ENCODE assay signal across 18 cellular contexts in genomic region chr2:209726311-209726710, GRCh38. TPM values are rescaled to one million over a fixed set of nuclear protein-coding genes. Genes with fewer than 3 reads are reported as not detected.
DNase-seq lines count a peak whose midpoint lies in the region; ATAC-seq, FAIRE-seq and TF ChIP-seq lines count a peak whose summit lies in the region.
"Had no signal": no experiment of that assay in that cellular context is flagged by ENCODE, and none has a peak within 500 bp of the region (broad histone marks: within the 10 kb centered on the region; RNA-seq: fewer than 3 reads in every experiment).

No MANE protein-coding gene starts in this region.

- no peaks in the 10 kb centered on the region for H3K27me3 ChIP-seq in RWPE2 (ENCODE audit: insufficient read depth, poor library complexity, severe bottlenecking)
- H3K27me3 ChIP-seq in keratinocyte (ENCODE audit: control insufficient read depth, extremely low read depth, insufficient read depth, low read length): no peaks in the 10 kb centered on the region
- H3K27me3 ChIP-seq in testis: no peaks in the 10 kb centered on the region
- H3K27me3 ChIP-seq: BLaER1 had no signal

- H3K4me3 Mint-ChIP-seq in activated CD4-positive, alpha-beta memory T cell treated with anti-CD3 and anti-CD28 coated beads for 36 hours: no peak overlapping the region
- H3K4me3 Mint-ChIP-seq in activated CD4-positive, alpha-beta T cell treated with anti-CD3 and anti-CD28 coated beads, Interleukin-2, amount 10 ng/mL, durations not matched to agents 24 days and 14 days: no peak overlapping the region
- H3K4me3 Mint-ChIP-seq: CD14-positive monocyte; CD4-positive, alpha-beta memory T cell had no signal

- 92 to 94% methylated on average over 2 of the region's 2 CpGs for WGBS in testis, 2 donors

- H3K27ac Mint-ChIP-seq in activated CD4-positive, alpha-beta memory T cell treated with anti-CD3 and anti-CD28 coated beads for 36 hours: no peak overlapping the region
- no peak overlapping the region for H3K27ac Mint-ChIP-seq in activated CD4-positive, alpha-beta T cell treated with anti-CD3 and anti-CD28 coated beads, Interleukin-2, amount 10 ng/mL, durations not matched to agents 24 days and 14 days
- H3K27ac Mint-ChIP-seq: CD14-positive monocyte; CD4-positive, alpha-beta memory T cell had no signal

- peaks cover 21% of the 10 kb centered on the region for H3K4me1 ChIP-seq in RWPE2 (ENCODE audit: insufficient read depth, poor library complexity, severe bottlenecking)
- peaks cover 18% of the 10 kb centered on the region for H3K4me1 ChIP-seq in keratinocyte (ENCODE audit: control insufficient read depth, extremely low read depth, insufficient read depth, low read length)
- H3K4me1 ChIP-seq in testis: no peaks in the 10 kb centered on the region
- H3K4me1 ChIP-seq: BLaER1, HAP-1 had no signal

- dilution Hi-C loops in keratinocyte (cut with MboI; ENCODE audit: extremely low pct_ligation_motif_present, low sequenced_read_pairs): no loop called here

- no peaks in the 10 kb centered on the region for H3K79me2 ChIP-seq in keratinocyte (ENCODE audit: control insufficient read depth, insufficient read depth, low read length)

- peak overlapping the region; percentile 75 for H2AFZ ChIP-seq in keratinocyte (ENCODE audit: control insufficient read depth, low read length)
- H2AFZ ChIP-seq: GM23248 had no signal

- no peaks in the 10 kb centered on the region for H4K20me1 ChIP-seq in keratinocyte (ENCODE audit: control insufficient read depth, extremely low read depth, insufficient read depth, low read length)
- H4K20me1 ChIP-seq: BLaER1 had no signal

- TF ChIP-seq CTCF in D721Med (IDR thresholded peaks at IDR 0.05; ENCODE audit: insufficient read depth, missing control alignments) (no peak), RWPE2 (IDR thresholded peaks at IDR 0.05; ENCODE audit: poor library complexity, severe bottlenecking) (no peak), epithelial cell of esophagus (IDR thresholded peaks at IDR 0.05; ENCODE audit: insufficient read depth, low read depth, low read length, missing control alignments) (no peak), keratinocyte (optimal IDR thresholded peaks at IDR 0.05 in 1 of 3, IDR thresholded peaks at IDR 0.05 in 1 of 3, conservative IDR thresholded peaks at IDR 0.05 in 1 of 3; ENCODE audit: extremely low read depth in 1 of 3, insufficient read depth in 2 of 3, low read length in 3 of 3) (no peak), testis (IDR thresholded peaks at IDR 0.05) (no peak)

- TF ChIP-seq POLR2A in testis (IDR thresholded peaks at IDR 0.05): no peak

- POLR2A ChIA-PET in activated CD4-positive, alpha-beta memory T cell treated with anti-CD3 and anti-CD28 coated beads for 36 hours (lab: Charles Lee): no interaction called here

- ATAC-seq in RWPE2 (ENCODE audit: low read depth) (peak; percentile 97), esophagus mucosa (no peak)

- no peaks in the 10 kb centered on the region for H3K27me3 Mint-ChIP-seq in activated CD4-positive, alpha-beta memory T cell treated with anti-CD3 and anti-CD28 coated beads for 36 hours
- no peaks in the 10 kb centered on the region for H3K27me3 Mint-ChIP-seq in activated CD4-positive, alpha-beta T cell treated with anti-CD3 and anti-CD28 coated beads, Interleukin-2, amount 10 ng/mL, durations not matched to agents 24 days and 14 days
- H3K27me3 Mint-ChIP-seq: CD4-positive, alpha-beta memory T cell had no signal

- peak; percentile 53 for FAIRE-seq in D721Med (lab: Jason Lieb, UNC)
- peak; percentile 93 for FAIRE-seq in keratinocyte (lab: Jason Lieb, UNC)

- intact Hi-C loops in activated CD4-positive, alpha-beta memory T cell treated with anti-CD3 and anti-CD28 coated beads for 36 hours (cut with micrococcal nuclease): no loop called here
- intact Hi-C loops in testis (cut with DNase I; ENCODE audit: low total_unique reads): no loop called here
- intact Hi-C loops in activated CD4-positive, alpha-beta T cell treated with anti-CD3 and anti-CD28 coated beads, Interleukin-2, amount 10 ng/mL, durations not matched to agents 24 days and 14 days (cut with micrococcal nuclease): no loop called here

- no peaks in the 10 kb centered on the region for H3K4me1 Mint-ChIP-seq in activated CD4-positive, alpha-beta memory T cell treated with anti-CD3 and anti-CD28 coated beads for 36 hours (ENCODE audit: low read depth)
- no peaks in the 10 kb centered on the region for H3K4me1 Mint-ChIP-seq in activated CD4-positive, alpha-beta T cell treated with anti-CD3 and anti-CD28 coated beads, Interleukin-2, amount 10 ng/mL, durations not matched to agents 24 days and 14 days
- H3K4me1 Mint-ChIP-seq: CD14-positive monocyte; CD4-positive, alpha-beta memory T cell had no signal

- H3K27ac ChIP-seq in RWPE2 (ENCODE audit: poor library complexity, severe bottlenecking) (peak overlapping the region; percentile 51), keratinocyte (ENCODE audit: control insufficient read depth, insufficient read depth, low read length) (peak overlapping the region; percentile 64), testis (no peak overlapping the region)
- H3K27ac ChIP-seq: BLaER1, GM23248 had no signal

- no peak for DNase-seq in D721Med (ENCODE audit: insufficient read length, low spot score)
- DNase-seq in RWPE2 (ENCODE audit: low spot score): peak; percentile 62
- DNase-seq in epithelial cell of esophagus (ENCODE audit: low read depth): peak; percentile 91
- peak; percentile 54 for DNase-seq in keratinocyte (ENCODE audit: low read depth, low spot score)
- DNase-seq in activated CD4-positive, alpha-beta memory T cell treated with anti-CD3 and anti-CD28 coated beads for 36 hours: no peak
- no peak for DNase-seq in testis
- no peak for DNase-seq in activated CD4-positive, alpha-beta T cell treated with anti-CD3 and anti-CD28 coated beads, Interleukin-2, amount 10 ng/mL, durations not matched to agents 24 days and 14 days
- DNase-seq: 8988T; CD4-positive, alpha-beta memory T cell; DMS79 treated with DMSO at 0.1 percent for 48 hours; GF-D8; GM23248 had no signal

- H3K9me3 Mint-ChIP-seq in activated CD4-positive, alpha-beta memory T cell treated with anti-CD3 and anti-CD28 coated beads for 36 hours: no peaks in the 10 kb centered on the region
- no peaks in the 10 kb centered on the region for H3K9me3 Mint-ChIP-seq in activated CD4-positive, alpha-beta T cell treated with anti-CD3 and anti-CD28 coated beads, Interleukin-2, amount 10 ng/mL, durations not matched to agents 24 days and 14 days

- CTCF ChIA-PET in activated CD4-positive, alpha-beta memory T cell treated with anti-CD3 and anti-CD28 coated beads for 36 hours (lab: Charles Lee): no interaction called here

- no peak overlapping the region for H3K9ac ChIP-seq in keratinocyte (ENCODE audit: control insufficient read depth, extremely low read depth, insufficient read depth, low read length)
- H3K9ac ChIP-seq: BLaER1, GM23248 had no signal

- H3K36me3 ChIP-seq in RWPE2 (ENCODE audit: low read depth) (no peaks in the 10 kb centered on the region), keratinocyte (ENCODE audit: control insufficient read depth in 2 of 2, extremely low read depth in 1 of 2, insufficient read depth in 2 of 2, low read length in 2 of 2) (peaks cover 0 to 1% of the 10 kb centered on the region in 2 experiments), testis (ENCODE audit: low read depth, missing control alignments) (no peaks in the 10 kb centered on the region)
- H3K36me3 ChIP-seq: BLaER1, HAP-1 had no signal

- no peak overlapping the region for H3K4me3 ChIP-seq in RWPE2 (ENCODE audit: severe bottlenecking)
- H3K4me3 ChIP-seq in epithelial cell of esophagus (ENCODE audit: low read length): no peak overlapping the region
- H3K4me3 ChIP-seq in keratinocyte (ENCODE audit: control insufficient read depth in 2 of 3, extremely low read depth in 1 of 3, insufficient read depth in 2 of 3, low read depth in 1 of 3, low read length in 3 of 3): no peak overlapping the region
- H3K4me3 ChIP-seq in testis: no peak overlapping the region
- H3K4me3 ChIP-seq: BLaER1, GM23248, HAP-1 had no signal

- H3K4me2 ChIP-seq in keratinocyte (ENCODE audit: control insufficient read depth, extremely low read depth, insufficient read depth, low read depth, low read length): peak overlapping the region; percentile 61
- H3K4me2 ChIP-seq: BLaER1 had no signal

- no peaks in the 10 kb centered on the region for H3K9me1 ChIP-seq in keratinocyte (ENCODE audit: control insufficient read depth, extremely low read depth, insufficient read depth, low read length)

- no peaks in the 10 kb centered on the region for H3K36me3 Mint-ChIP-seq in activated CD4-positive, alpha-beta memory T cell treated with anti-CD3 and anti-CD28 coated beads for 36 hours
- H3K36me3 Mint-ChIP-seq in activated CD4-positive, alpha-beta T cell treated with anti-CD3 and anti-CD28 coated beads, Interleukin-2, amount 10 ng/mL, durations not matched to agents 24 days and 14 days (ENCODE audit: low read depth): no peaks in the 10 kb centered on the region
- H3K36me3 Mint-ChIP-seq: CD14-positive monocyte; CD4-positive, alpha-beta memory T cell had no signal

- H3K9me3 ChIP-seq in RWPE2 (ENCODE audit: severe bottlenecking): no peaks in the 10 kb centered on the region
- H3K9me3 ChIP-seq in keratinocyte (ENCODE audit: control insufficient read depth, low read depth, low read length): no peaks in the 10 kb centered on the region
- no peaks in the 10 kb centered on the region for H3K9me3 ChIP-seq in testis
- H3K9me3 ChIP-seq: BLaER1, HAP-1 had no signal

RNA-seq across cellular contexts. Expression of gene UNC80, which starts 45.3 kb away (rescaled TPM):
- polyA plus RNA-seq in keratinocyte (0.09 to 0.13 TPM (median 0.10 TPM) in 3 replicates), testis (ENCODE audit: insufficient read depth, low read depth, low replicate concordance) (8.2 TPM)
- 0.02 TPM for polyA plus RNA-seq in keratinocyte (2011; ENCODE audit: low read depth)
- polyA plus RNA-seq in keratinocyte (2011; cell fraction: cytosol; rRNA removed): 0.05 and 0.10 TPM in 2 replicates
- 0.18 and 0.23 TPM in 2 replicates for polyA plus RNA-seq in keratinocyte (2011; cell fraction: nucleus; rRNA removed)
- 0.01 and 0.07 TPM in 2 replicates for polyA plus RNA-seq in keratinocyte (2012; ENCODE audit: low replicate concordance)
- 0.22 to 0.30 TPM in 2 of 3 replicates, not detected in the other for polyA minus RNA-seq in keratinocyte
- 0.38 TPM for polyA minus RNA-seq in keratinocyte (2011; cell fraction: cytosol; rRNA and poly(A)+ RNA removed)
- 0.21 and 1.1 TPM in 2 replicates for polyA minus RNA-seq in keratinocyte (2011; cell fraction: nucleus; rRNA and poly(A)+ RNA removed)
- not detected for total RNA-seq in activated CD4-positive, alpha-beta memory T cell treated with anti-CD3 and anti-CD28 coated beads for 36 hours
- total RNA-seq in esophagus mucosa (0.04 TPM), testis (10 to 100 TPM; 34.8 to 46.1 TPM)
- total RNA-seq in activated CD4-positive, alpha-beta T cell treated with anti-CD3 and anti-CD28 coated beads, Interleukin-2, amount 10 ng/mL, durations not matched to agents 24 days and 14 days: not detected in 2 replicates
- total RNA-seq: CD4-positive, alpha-beta memory T cell; GM23248; H4 had no signal
- polyA plus RNA-seq: AG04450; CD14-positive monocyte; CD4-positive, alpha-beta memory T cell; GM23248 had no signal

Comparison
In these comparisons a context has a peak if more than half of its experiments do, and no peak if none do; other contexts are left out.
1. DNase-seq: peak in RWPE2 (single experiment), epithelial cell of esophagus (single experiment) and keratinocyte (single experiment); none in D721Med (single experiment), activated CD4-positive, alpha-beta memory T cell treated with anti-CD3 and anti-CD28 coated beads for 36 hours (single experiment), testis (single experiment) and activated CD4-positive, alpha-beta T cell treated with anti-CD3 and anti-CD28 coated beads, Interleukin-2, amount 10 ng/mL, durations not matched to agents 24 days and 14 days (single experiment).
2. H3K27ac ChIP-seq: peak in RWPE2 (single experiment) and keratinocyte (single experiment); none in testis (0 of 2).
3. RNA of gene UNC80, which starts 45.3 kb away (total RNA-seq): 34.8 to 46.1 TPM in testis; 0.04 TPM in esophagus mucosa (single experiment), not detected in activated CD4-positive, alpha-beta memory T cell treated with anti-CD3 and anti-CD28 coated beads for 36 hours and not detected in activated CD4-positive, alpha-beta T cell treated with anti-CD3 and anti-CD28 coated beads, Interleukin-2, amount 10 ng/mL, durations not matched to agents 24 days and 14 days; every median in the first group is over 10 times any median in the second.